In the genomic region with DNA sequence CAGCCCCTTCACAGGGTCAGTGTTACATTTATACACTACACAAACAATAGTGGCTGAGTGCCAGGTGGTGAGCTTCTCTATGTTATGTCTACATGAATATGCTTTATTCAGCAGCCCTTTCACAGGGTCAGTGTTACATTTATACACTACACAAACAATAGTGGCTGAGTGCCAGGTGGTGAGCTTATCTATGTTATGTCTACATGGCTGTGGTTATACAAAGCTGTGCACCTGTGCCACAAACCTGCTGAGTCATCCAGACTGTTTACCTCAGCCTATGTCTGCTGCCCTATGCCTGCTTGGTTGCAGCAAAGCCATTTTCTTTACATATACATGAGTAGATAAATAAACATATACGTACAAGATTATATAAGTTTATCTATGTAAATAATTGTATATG, we compare ENCODE assay signal across 10 cellular contexts.
DNase-seq lines count a peak whose midpoint lies in the region; TF ChIP-seq lines count a peak whose summit lies in the region.
"Had no signal": no experiment of that assay in that cellular context is flagged by ENCODE, and none has a peak within 500 bp of the region (broad histone marks: within the 10 kb centered on the region; RNA-seq: fewer than 3 reads in every experiment).

No MANE protein-coding gene starts in this region.

- POLR2A ChIA-PET in A673 (lab: Charles Lee; ENCODE audit: low non-redundant PET) = no interaction called here

- H3K4me1 ChIP-seq in adrenal gland (replicated peaks in 1 of 2) = no peaks in the 10 kb centered on the region
- no peaks in the 10 kb centered on the region for H3K4me1 ChIP-seq in A673 (ENCODE audit: insufficient read depth, low read length, poor library complexity, severe bottlenecking)

- CTCF ChIA-PET in A673 (lab: Charles Lee) = no interaction called here

- H3K27me3 ChIP-seq in adrenal gland (no peaks in the 10 kb centered on the region), A673 (replicated peaks; ENCODE audit: insufficient read depth, low read depth, low read length, poor library complexity) (no peaks in the 10 kb centered on the region)

- TF ChIP-seq CTCF in adrenal gland (IDR thresholded peaks at IDR 0.05) (no peak), A673 (conservative IDR thresholded peaks at IDR 0.05; ENCODE audit: low read depth, low read length) (no peak)

- H3K27ac ChIP-seq in adrenal gland (no peak overlapping the region), A673 (ENCODE audit: low read depth, low read length, poor library complexity, severe bottlenecking) (no peak overlapping the region), caudate nucleus (ENCODE audit: low read depth, low read length) (no peak overlapping the region)

- no peaks in the 10 kb centered on the region for H3K9me3 ChIP-seq in adrenal gland (replicated peaks in 1 of 3)
- peaks cover 40% of the 10 kb centered on the region for H3K9me3 ChIP-seq in A673 (ENCODE audit: low read depth, low read length, poor library complexity, severe bottlenecking)

- TF ChIP-seq POLR2A in adrenal gland (IDR thresholded peaks at IDR 0.05) = no peak

- intact Hi-C loops in adrenal gland (cut with DNase I) (no loop called here), A673 (cut with micrococcal nuclease; ENCODE audit: unreplicated experiment) (no loop called here)

- 76 to 94% (median 81%) methylated on average over 1 of the region's 1 CpG for WGBS in adrenal gland, 4 donors

- DNase-seq in NCI-H1417 (lab: John Stamatoyannopoulos, UW) = peak in 2 of 3 experiments; percentile 57 to 85
- no peak for DNase-seq in NCI-H1417 treated with DMSO at 0.1 percent for 48 hours (lab: John Stamatoyannopoulos, UW)
- peak; percentile 98 for DNase-seq in NCI-H146 treated with DMSO at 0.1 percent for 48 hours (lab: John Stamatoyannopoulos, UW; ENCODE audit: unreplicated experiment)
- peak in 5 of 7 donors; percentile 22 to 58 (median 38) for DNase-seq in adrenal gland
- peak; percentile 80 for DNase-seq in mucosa of gallbladder (ENCODE audit: low spot score)
- DNase-seq in A673 (ENCODE audit: low spot score) = no peak
- no peak for DNase-seq in caudate nucleus (lab: John Stamatoyannopoulos, UW)
- no peak for DNase-seq in Kasumi-1 (lab: John Stamatoyannopoulos, UW)
- DNase-seq: activated CD4-positive, alpha-beta memory T cell treated with anti-CD3 and anti-CD28 coated beads, Interleukin-2, amount 10 ng/mL, durations not matched to agents 7 days and 5 days; GDM1 had no signal

- no peak overlapping the region for H3K4me3 ChIP-seq in adrenal gland
- H3K4me3 ChIP-seq in A673 (ENCODE audit: low read depth, low read length, poor library complexity, severe bottlenecking) = no peak overlapping the region

- H3K36me3 ChIP-seq in adrenal gland (replicated peaks in 1 of 2) = no peaks in the 10 kb centered on the region
- H3K36me3 ChIP-seq in A673 (ENCODE audit: insufficient read depth, low read length, poor library complexity, severe bottlenecking) = no peaks in the 10 kb centered on the region

- BruUV-seq in A673 (replicated peaks; lab: Mats Ljungman, UMichigan) = no TSS peak

Comparison
In these comparisons a context has a peak if more than half of its experiments do, and no peak if none do; other contexts are left out.
1. DNase-seq: peak in NCI-H1417 (2 of 3), NCI-H146 treated with DMSO at 0.1 percent for 48 hours (single experiment), adrenal gland (5 of 7) and mucosa of gallbladder (single experiment); none in NCI-H1417 treated with DMSO at 0.1 percent for 48 hours (single experiment), A673 (single experiment), caudate nucleus (0 of 61) and Kasumi-1 (0 of 2).